Comparison of ENCODE assay signal across 2 cellular contexts in genomic region chr4:76216975-76217814, GRCh38.
TF ChIP-seq lines count a peak whose summit lies in the region.

No MANE protein-coding gene starts in this region.

TF ChIP-seq in GM23338, 12 proteins besides CTCF, POLR2A, EP300 and RAD21:
- no peak for TF ChIP-seq ZNF114 (CRISPR knock-in tag; IDR thresholded peaks at IDR 0.05)
- TF ChIP-seq STAT1 (IDR thresholded peaks at IDR 0.05; ENCODE audit: unreplicated experiment) = no peak
- TF ChIP-seq JUNB (IDR thresholded peaks at IDR 0.05; ENCODE audit: unreplicated experiment) = no peak
- no peak for TF ChIP-seq ZNF462 (CRISPR knock-in tag; IDR thresholded peaks at IDR 0.05)
- no peak for TF ChIP-seq NANOG (IDR thresholded peaks at IDR 0.05; ENCODE audit: borderline replicate concordance)
- no peak for TF ChIP-seq REST (IDR thresholded peaks at IDR 0.05; ENCODE audit: unreplicated experiment)
- TF ChIP-seq EZH2 (IDR thresholded peaks at IDR 0.05; ENCODE audit: low read depth, unreplicated experiment) = no peak
- TF ChIP-seq ZNF331 (CRISPR knock-in tag; IDR thresholded peaks at IDR 0.05; ENCODE audit: low read depth) = no peak
- no peak for TF ChIP-seq ETS1 (IDR thresholded peaks at IDR 0.05)
- no peak for TF ChIP-seq EZH2phosphoT487 (IDR thresholded peaks at IDR 0.05; ENCODE audit: unreplicated experiment)
- TF ChIP-seq CREB1 (CRISPR knock-in tag; IDR thresholded peaks at IDR 0.05; ENCODE audit: low read depth) = no peak

TF ChIP-seq in K562, 482 proteins besides CTCF, POLR2A, EP300 and RAD21:
- TF ChIP-seq ZNF766 (CRISPR knock-in tag; conservative IDR thresholded peaks at IDR 0.05) (peak; percentile 77), BRCA1 (IDR thresholded peaks at IDR 0.05) (no peak), BRCA1 (CRISPR knock-in tag; IDR thresholded peaks at IDR 0.05) (no peak)
